Comparison of ENCODE assay signal across 18 cellular contexts in genomic region chr11:68025047-68025446, GRCh38. TPM values are rescaled to one million over a fixed set of nuclear protein-coding genes. Genes with fewer than 3 reads are reported as not detected.
A peak's percentile ranks its signal among the peaks of the same experiment; 100 is the strongest.
DNase-seq lines count a peak whose midpoint lies in the region; ATAC-seq, FAIRE-seq and TF ChIP-seq lines count a peak whose summit lies in the region.
"Had no signal": no experiment of that assay in that cellular context is flagged by ENCODE, and none has a peak within 500 bp of the region (broad histone marks: within the 10 kb centered on the region; RNA-seq: fewer than 3 reads in every experiment).

No MANE protein-coding gene starts in this region.

- CTCF ChIA-PET in naive thymus-derived CD4-positive, alpha-beta T cell (lab: Charles Lee) = no interaction called here

- peaks cover 4 to 14% (median 5%) of the 10 kb centered on the region in 7 donors for H3K4me1 Mint-ChIP-seq in naive thymus-derived CD4-positive, alpha-beta T cell

- peaks cover 3% of the 10 kb centered on the region for H3K9me3 ChIP-seq in WERI-Rb-1 (ENCODE audit: severe bottlenecking)
- peaks cover 0 to 8% (median 0%) of the 10 kb centered on the region in 3 experiments for H3K9me3 ChIP-seq in naive thymus-derived CD4-positive, alpha-beta T cell (ENCODE audit: control insufficient read depth in 2 of 3, low read length in 3 of 3)
- H3K9me3 ChIP-seq in sigmoid colon = peaks cover 0 to 4% (median 0%) of the 10 kb centered on the region in 4 donors
- H3K9me3 ChIP-seq in HAP-1 = peaks cover 5% of the 10 kb centered on the region; the same call in 1 of the 2 replicates
- H3K9me3 ChIP-seq: Peyer's patch had no signal

- intact Hi-C loops in naive thymus-derived CD4-positive, alpha-beta T cell (cut with micrococcal nuclease) = no loop called here
- intact Hi-C loops in sigmoid colon (cut with DNase I) = no loop called here

- TF ChIP-seq EP300 in sigmoid colon (IDR thresholded peaks at IDR 0.05) = no peak

- 76 to 88% methylated on average over 5 of the region's 5 CpGs for WGBS in sigmoid colon, 2 donors

- H3K27ac Mint-ChIP-seq in naive thymus-derived CD4-positive, alpha-beta T cell = no peak overlapping the region
- H3K27ac Mint-ChIP-seq: activated naive CD4-positive, alpha-beta T cell treated with anti-CD3 and anti-CD28 coated beads, Interleukin-2, amount 10 ng/mL, durations not matched to agents 7 days and 5 days; T-helper 2 cell treated with Interferon-gamma antibody and Interleukin-4, amounts not matched to agents 5 μg/mL and 100 μg/mL, for 36 hours; type B pancreatic cell had no signal

- FAIRE-seq in RCC 7860 (lab: Jason Lieb, UNC) = no peak
- FAIRE-seq: bronchial epithelial cell, keratinocyte had no signal

- H3K27me3 Mint-ChIP-seq in naive thymus-derived CD4-positive, alpha-beta T cell = no peaks in the 10 kb centered on the region
- H3K27me3 Mint-ChIP-seq: activated naive CD4-positive, alpha-beta T cell treated with anti-CD3 and anti-CD28 coated beads, Interleukin-2, amount 10 ng/mL, durations not matched to agents 7 days and 5 days; type B pancreatic cell had no signal

- H3K27ac ChIP-seq in WERI-Rb-1 (no peak overlapping the region), sigmoid colon (no peak overlapping the region)
- no peak overlapping the region for H3K27ac ChIP-seq in naive thymus-derived CD4-positive, alpha-beta T cell (ENCODE audit: low read depth, low read length)
- H3K27ac ChIP-seq: GM23248, Peyer's patch had no signal

- H3K4me3 ChIP-seq in WERI-Rb-1 (ENCODE audit: low read depth, low read length) = no peak overlapping the region
- H3K4me3 ChIP-seq in naive thymus-derived CD4-positive, alpha-beta T cell (ENCODE audit: low read length) = no peak overlapping the region
- H3K4me3 ChIP-seq in sigmoid colon = no peak overlapping the region
- no peak overlapping the region for H3K4me3 ChIP-seq in HAP-1
- H3K4me3 ChIP-seq: GM23248, Peyer's patch had no signal

- TF ChIP-seq POLR2A in sigmoid colon (IDR thresholded peaks at IDR 0.05) = no peak

- ATAC-seq in naive thymus-derived CD4-positive, alpha-beta T cell = peak; percentile 30

- POLR2A ChIA-PET in naive thymus-derived CD4-positive, alpha-beta T cell (lab: Charles Lee) = no interaction called here

- H3K4me3 Mint-ChIP-seq in naive thymus-derived CD4-positive, alpha-beta T cell = no peak overlapping the region
- H3K4me3 Mint-ChIP-seq: activated naive CD4-positive, alpha-beta T cell treated with anti-CD3 and anti-CD28 coated beads, Interleukin-2, amount 10 ng/mL, durations not matched to agents 7 days and 5 days; T-helper 2 cell treated with Interferon-gamma antibody and Interleukin-4, amounts not matched to agents 5 μg/mL and 100 μg/mL, for 36 hours; type B pancreatic cell had no signal

- peak; percentile 22 to 23 for DNase-seq in SHP77 (lab: John Stamatoyannopoulos, UW)
- DNase-seq in SHP77 treated with DMSO at 0.1 percent for 48 hours (lab: John Stamatoyannopoulos, UW) = no peak
- DNase-seq in HuH-7 (ENCODE audit: low spot score) = peak; percentile 90
- peak; percentile 43 for DNase-seq in WERI-Rb-1
- no peak for DNase-seq in naive thymus-derived CD4-positive, alpha-beta T cell
- DNase-seq in sigmoid colon = no peak
- DNase-seq in HAP-1 (ENCODE audit: low spot score in 2 of 2) = no peak
- DNase-seq in RCC 7860 (ENCODE audit: low spot score) = no peak
- DNase-seq: activated naive CD4-positive, alpha-beta T cell treated with anti-CD3 and anti-CD28 coated beads, Interleukin-2, amount 10 ng/mL, durations not matched to agents 7 days and 5 days; DMS153; GM23248; Peyer's patch; stimulated activated CD4-positive, alpha-beta T cell treated with anti-CD3 and anti-CD28 coated beads, Interleukin-1b, Interleukin-23, amount 100 ng/mL, for 48 hours; stimulated activated CD8-positive, alpha-beta memory T cell treated with anti-CD3 and anti-CD28 coated beads, Interleukin-4, amount 100 ng/mL, for 48 hours had no signal

- H3K36me3 ChIP-seq in WERI-Rb-1 (no peaks in the 10 kb centered on the region), sigmoid colon (peaks cover 0 to 20% (median 4%) of the 10 kb centered on the region in 4 donors), HAP-1 (replicated peaks) (no peaks in the 10 kb centered on the region)
- no peaks in the 10 kb centered on the region for H3K36me3 ChIP-seq in naive thymus-derived CD4-positive, alpha-beta T cell (ENCODE audit: control insufficient read depth in 2 of 3, insufficient read depth in 3 of 3, low read length in 3 of 3)

- TF ChIP-seq CTCF in WERI-Rb-1 (IDR thresholded peaks at IDR 0.05; ENCODE audit: low read depth, low read length) (peak; percentile 36; the same call in 1 of the 2 replicates), sigmoid colon (IDR thresholded peaks at IDR 0.05) (no peak)

- H3K4me1 ChIP-seq in naive thymus-derived CD4-positive, alpha-beta T cell (ENCODE audit: control insufficient read depth in 2 of 2, insufficient read depth in 2 of 2, low read length in 2 of 2) = no peaks in the 10 kb centered on the region
- H3K4me1 ChIP-seq in sigmoid colon (peaks cover 0 to 11% (median 7%) of the 10 kb centered on the region in 4 donors), HAP-1 (peaks cover 4% of the 10 kb centered on the region)

- H3K9me3 Mint-ChIP-seq in naive thymus-derived CD4-positive, alpha-beta T cell = peaks cover 0 to 18% (median 4%) of the 10 kb centered on the region in 11 donors
- H3K9me3 Mint-ChIP-seq: activated naive CD4-positive, alpha-beta T cell treated with anti-CD3 and anti-CD28 coated beads, Interleukin-2, amount 10 ng/mL, durations not matched to agents 7 days and 5 days; T-helper 2 cell treated with Interferon-gamma antibody and Interleukin-4, amounts not matched to agents 5 μg/mL and 100 μg/mL, for 36 hours had no signal

- in situ Hi-C loops in HAP-1 (cut with MboI; ENCODE audit: low sequenced_read_pairs) = no loop called here

- peaks cover 0 to 15% (median 4%) of the 10 kb centered on the region in 5 donors for H3K36me3 Mint-ChIP-seq in naive thymus-derived CD4-positive, alpha-beta T cell
- H3K36me3 Mint-ChIP-seq: activated naive CD4-positive, alpha-beta T cell treated with anti-CD3 and anti-CD28 coated beads, Interleukin-2, amount 10 ng/mL, durations not matched to agents 7 days and 5 days had no signal

- H3K27me3 ChIP-seq in WERI-Rb-1 (ENCODE audit: insufficient read depth, low read depth, severe bottlenecking) (no peaks in the 10 kb centered on the region), sigmoid colon (no peaks in the 10 kb centered on the region), HAP-1 (ENCODE audit: low read depth) (no peaks in the 10 kb centered on the region)
- no peaks in the 10 kb centered on the region for H3K27me3 ChIP-seq in naive thymus-derived CD4-positive, alpha-beta T cell (ENCODE audit: control insufficient read depth in 2 of 2, insufficient read depth in 2 of 2, low read length in 2 of 2)
- H3K27me3 ChIP-seq: Peyer's patch had no signal

RNA-seq across cellular contexts. Expression of gene NDUFS8, which starts 5.4 kb away (rescaled TPM):
- total RNA-seq in naive thymus-derived CD4-positive, alpha-beta T cell = 100 to 1,000 TPM in 1 of 5 experiments, 10 to 100 TPM in 4; 67.1 to 126 (median 80.1) TPM
- 100 to 1,000 TPM; 172 to 197 TPM for polyA plus RNA-seq in naive thymus-derived CD4-positive, alpha-beta T cell
- total RNA-seq in sigmoid colon = 100 to 1,000 TPM; 174 to 255 (median 212) TPM
- polyA plus RNA-seq in sigmoid colon = 100 to 1,000 TPM; 149 to 168 (median 164) TPM

RNA-seq across cellular contexts. Expression of gene TCIRG1, which starts 13.8 kb away (rescaled TPM):
- total RNA-seq in naive thymus-derived CD4-positive, alpha-beta T cell = 100 to 1,000 TPM; 164 to 381 (median 194) TPM
- polyA plus RNA-seq in naive thymus-derived CD4-positive, alpha-beta T cell = 10 to 100 TPM; 27.3 to 39.0 TPM
- total RNA-seq in sigmoid colon = 100 to 1,000 TPM in 1 of 4 donors, 10 to 100 TPM in 3; 69.9 to 147 (median 81.9) TPM
- polyA plus RNA-seq in sigmoid colon = 100 to 1,000 TPM in 1 of 3 donors, 10 to 100 TPM in 2; 15.0 to 276 (median 23.6) TPM

RNA-seq across cellular contexts. Expression of gene ALDH3B1, which starts 14.9 kb away (rescaled TPM):
- 10 to 100 TPM in 1 of 5 experiments, 1 to 10 TPM in 1, under 1 TPM in 2, not detected in 1; 0.57 to 29.5 (median 1.9) TPM for total RNA-seq in naive thymus-derived CD4-positive, alpha-beta T cell
- polyA plus RNA-seq in naive thymus-derived CD4-positive, alpha-beta T cell = under 1 TPM in 1 of 2 donors, not detected in 1; 0.05 TPM
- 10 to 100 TPM in 3 of 4 donors, 1 to 10 TPM in 1; 9.4 to 14.7 (median 11.7) TPM for total RNA-seq in sigmoid colon
- 10 to 100 TPM in 1 of 3 donors, 1 to 10 TPM in 2; 6.2 to 11.0 (median 7.8) TPM for polyA plus RNA-seq in sigmoid colon

RNA-seq across cellular contexts. Expression of gene UNC93B1, which starts 21.1 kb away (rescaled TPM):
- total RNA-seq in naive thymus-derived CD4-positive, alpha-beta T cell = 10 to 100 TPM; 10.1 to 76.3 (median 21.1) TPM
- polyA plus RNA-seq in naive thymus-derived CD4-positive, alpha-beta T cell = 10 to 100 TPM in 1 of 2 donors, 1 to 10 TPM in 1; 4.3 to 12.7 TPM
- 10 to 100 TPM; 24.7 to 27.6 (median 25.6) TPM for total RNA-seq in sigmoid colon
- polyA plus RNA-seq in sigmoid colon = 10 to 100 TPM; 11.4 to 52.7 (median 11.6) TPM

Comparison
In these comparisons a context has a peak if more than half of its experiments do, and no peak if none do; other contexts are left out.
1. DNase-seq: peak in SHP77 (2 of 2), HuH-7 (single experiment) and WERI-Rb-1 (single experiment); none in SHP77 treated with DMSO at 0.1 percent for 48 hours (single experiment), naive thymus-derived CD4-positive, alpha-beta T cell (0 of 9), sigmoid colon (single experiment), HAP-1 (0 of 2) and RCC 7860 (single experiment).